ENCODE assay signal across 8 cellular contexts in the genomic region with DNA sequence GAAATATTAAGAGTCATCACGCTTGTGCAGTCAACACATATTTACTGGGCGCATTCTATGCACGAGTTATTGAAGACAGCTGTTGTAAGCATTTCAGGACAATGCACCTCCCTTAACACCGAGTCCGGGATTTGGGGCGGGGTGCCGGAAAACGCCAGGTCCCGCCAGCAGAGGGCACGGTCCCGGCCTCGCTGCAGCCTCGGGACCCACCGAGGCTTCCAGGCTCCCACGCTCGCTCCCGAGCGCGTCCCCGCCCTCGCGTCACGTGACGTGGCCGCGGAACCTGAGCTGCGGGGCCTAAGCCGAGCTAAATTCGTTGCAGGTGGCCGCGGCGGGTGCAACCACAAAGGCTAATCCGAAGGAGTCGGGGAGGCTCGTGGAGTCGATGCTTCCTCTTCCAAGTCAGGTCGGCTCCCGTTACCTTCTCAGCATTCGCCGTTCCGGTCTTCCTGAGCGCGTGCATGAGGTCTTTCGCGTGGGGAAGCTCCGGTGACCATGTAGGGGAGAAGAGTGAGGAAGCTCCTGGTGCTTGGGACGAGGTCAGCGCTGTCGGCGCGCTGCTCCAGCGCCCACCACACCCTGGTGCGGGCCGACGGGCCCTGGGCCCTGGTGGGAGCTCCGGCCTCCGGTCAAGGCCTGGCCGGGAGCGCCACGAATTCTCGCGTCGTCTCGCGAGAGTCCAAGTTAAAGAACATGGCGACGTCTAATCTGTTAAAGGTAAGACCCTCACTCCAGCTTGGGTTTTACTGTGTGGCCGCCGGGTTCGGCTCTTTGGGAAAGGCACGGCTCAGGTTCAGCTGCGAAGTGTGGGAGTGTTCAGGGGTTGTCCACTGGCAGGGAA. TPM values are rescaled to one million over a fixed set of nuclear protein-coding genes. Genes with fewer than 3 reads are reported as not detected.
DNase-seq lines count a peak whose midpoint lies in the region; ATAC-seq and TF ChIP-seq lines count a peak whose summit lies in the region.

A gene (plus strand): TSS at position 243 of the 841 bp plus-strand sequence. CDS start 451 bp downstream, at position 694.

- H3K9me3 ChIP-seq in SK-N-MC (ENCODE audit: low read depth, low read length) (no peaks in the 10 kb centered on the region), testis (no peaks in the 10 kb centered on the region)

- DNase-seq in GM10248 (ENCODE audit: extremely low spot score) (peak; percentile 92), HFF-Myc (ENCODE audit: extremely low read depth, low read depth) (peak; percentile 76), MV-4-11 (lab: John Stamatoyannopoulos, UW) (peak; percentile 86), SK-N-MC (ENCODE audit: low read depth, low spot score) (peak; percentile 40), globus pallidus (ENCODE audit: low spot score) (peak; percentile 87), omental fat pad (ENCODE audit: low spot score) (peak; percentile 93), testis (peak; percentile 94)
- peak; percentile 93 for DNase-seq in activated naive CD4-positive, alpha-beta T cell treated with anti-CD3 and anti-CD28 coated beads, Interleukin-2, amount 50 U/mL, for 16 hours

- WGBS in testis, 2 donors = 0 to 2% methylated on average over 4 to 68 of the region's 72 CpGs

- no peaks in the 10 kb centered on the region for H3K27me3 ChIP-seq in testis

- H3K36me3 ChIP-seq in SK-N-MC (ENCODE audit: insufficient read depth, low read length) (peaks cover 11% of the 10 kb centered on the region), testis (ENCODE audit: low read depth, missing control alignments) (no peaks in the 10 kb centered on the region)

- H3K4me3 ChIP-seq in HFF-Myc (replicated peaks; ENCODE audit: low read depth, low read length) = peak within 1 kb of the TSS; percentile 76
- peak within 1 kb of the TSS; percentile 100 for H3K4me3 ChIP-seq in SK-N-MC
- H3K4me3 ChIP-seq in testis = peak within 1 kb of the TSS; percentile 96 to 97

- peak; percentile 83 for TF ChIP-seq CTCF in GM10248 (IDR thresholded peaks at IDR 0.05; ENCODE audit: control extremely low read depth, extremely low read depth, low read depth, missing control alignments)
- peak; percentile 90 for TF ChIP-seq CTCF in HFF-Myc (IDR thresholded peaks at IDR 0.05; ENCODE audit: low read depth, low read length, missing control alignments)
- TF ChIP-seq CTCF in omental fat pad (IDR thresholded peaks at IDR 0.05) = peak in 2 of 3 donors; percentile 21 to 86
- peak; percentile 80 to 90 (median 82) for TF ChIP-seq CTCF in testis (IDR thresholded peaks at IDR 0.05)

- no peak for TF ChIP-seq POLR2A in testis (IDR thresholded peaks at IDR 0.05)

- peak within 1 kb of the TSS; percentile 100 for H3K9ac ChIP-seq in SK-N-MC (ENCODE audit: insufficient read length)

- POLR2A ChIA-PET in GM10248 (lab: Yijun Ruan, JAX) = interaction anchor here (0.5 to 1.0 kb wide), 3 partner anchors 9 to 942 kb away, joined by 3 read pairs; no protein-coding TSS in a partner anchor

- CTCF ChIA-PET in GM10248 (lab: Yijun Ruan, JAX) = interaction anchor here (0.6 to 3.2 kb wide), 38 partner anchors 10 to 657 kb away, joined by 3 to 55 read pairs (median 4); a partner anchor contains a TSS

- H3K4me1 ChIP-seq in testis = peaks cover 19% of the 10 kb centered on the region

- peak; percentile 93 for ATAC-seq in omental fat pad (ENCODE audit: low FRiP score)

- H3K27ac ChIP-seq in SK-N-MC = peak within 1 kb of the TSS; percentile 94
- H3K27ac ChIP-seq in testis = peak within 1 kb of the TSS; percentile 94 to 98

- intact Hi-C loops in testis (cut with DNase I; ENCODE audit: low total_unique reads) = no loop called here

RNA-seq across cellular contexts. Expression of the gene that starts here (rescaled TPM):
- total RNA-seq in omental fat pad (10 to 100 TPM; 21.7 to 44.6 (median 28.1) TPM), testis (10 to 100 TPM; 31.2 to 34.6 TPM)
- 9.5 TPM for polyA plus RNA-seq in testis (ENCODE audit: insufficient read depth, low read depth, low replicate concordance)

Comparison
In these comparisons a context has a peak if more than half of its experiments do, and no peak if none do; other contexts are left out.
1. Peak in every context shown above with its lines: DNase-seq, ATAC-seq, H3K4me3 ChIP-seq and H3K27ac ChIP-seq.
2. DNase-seq: peak in every context shown above with its lines; median percentile 94 in testis; 93 in activated naive CD4-positive, alpha-beta T cell treated with anti-CD3 and anti-CD28 coated beads, Interleukin-2, amount 50 U/mL, for 16 hours; 93 in omental fat pad; 92 in GM10248; 87 in globus pallidus; 86 in MV-4-11; 76 in HFF-Myc; 40 in SK-N-MC.